1 cellular context compared by ENCODE assay signal in genomic region chr11:68160100-68160695, GRCh38.
TF ChIP-seq lines count a peak whose summit lies in the region.

No MANE protein-coding gene starts in this region.

TF ChIP-seq in IMR-90, 13 proteins besides CTCF, POLR2A, EP300 and RAD21:
- no peak for TF ChIP-seq RFX5 (IDR thresholded peaks at IDR 0.05; ENCODE audit: low read depth, low read length)
- TF ChIP-seq USF2 (IDR thresholded peaks at IDR 0.05; ENCODE audit: low read depth, low read length): no peak
- no peak for TF ChIP-seq ELK1 (IDR thresholded peaks at IDR 0.05; ENCODE audit: borderline replicate concordance, low read depth, low read length)
- TF ChIP-seq CHD1 (IDR thresholded peaks at IDR 0.05; ENCODE audit: low read depth, low read length): no peak
- no peak for TF ChIP-seq CEBPB (IDR thresholded peaks at IDR 0.05; ENCODE audit: low read depth, low read length)
- no peak for TF ChIP-seq BHLHE40 (IDR thresholded peaks at IDR 0.05; ENCODE audit: low read depth, low read length)
- no peak for TF ChIP-seq MAZ (IDR thresholded peaks at IDR 0.05; ENCODE audit: borderline replicate concordance, low read depth, low read length)
- TF ChIP-seq SMC3 (IDR thresholded peaks at IDR 0.05; ENCODE audit: low read depth, low read length): no peak
